In the genomic region with DNA sequence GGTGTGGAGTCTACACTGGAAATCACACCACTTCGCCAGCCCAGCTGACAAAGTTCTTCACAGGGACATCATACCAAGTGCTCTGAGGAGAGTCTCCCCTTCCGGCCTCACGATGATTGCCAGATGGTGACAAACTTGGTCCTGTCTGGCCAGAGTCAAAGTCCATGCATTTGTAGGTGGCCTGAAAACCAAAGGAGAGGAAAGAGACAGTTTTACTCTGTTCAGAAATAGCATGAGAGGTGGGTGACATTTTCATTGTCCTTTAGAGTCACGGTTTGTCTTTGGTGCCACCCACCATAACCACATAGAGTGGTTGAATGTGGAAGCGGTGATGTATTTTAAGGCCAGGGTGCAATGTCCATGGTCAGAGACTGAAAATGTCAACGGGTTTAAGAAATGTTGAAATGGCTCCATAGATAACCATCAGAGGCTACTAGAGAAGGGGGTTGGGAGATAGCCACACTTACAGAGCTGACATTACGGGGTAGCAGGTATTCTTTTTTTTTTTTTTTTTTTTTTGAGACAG, we compare ENCODE assay signal across 1 cellular context.
A peak's percentile ranks its signal among the peaks of the same experiment; 100 is the strongest.
TF ChIP-seq lines count a peak whose summit lies in the region.

No MANE protein-coding gene starts in this region.

TF ChIP-seq in HepG2, 621 proteins besides CTCF, POLR2A, EP300 and RAD21 (continued from another document and continues in another):
- TF ChIP-seq, protein P1, sequence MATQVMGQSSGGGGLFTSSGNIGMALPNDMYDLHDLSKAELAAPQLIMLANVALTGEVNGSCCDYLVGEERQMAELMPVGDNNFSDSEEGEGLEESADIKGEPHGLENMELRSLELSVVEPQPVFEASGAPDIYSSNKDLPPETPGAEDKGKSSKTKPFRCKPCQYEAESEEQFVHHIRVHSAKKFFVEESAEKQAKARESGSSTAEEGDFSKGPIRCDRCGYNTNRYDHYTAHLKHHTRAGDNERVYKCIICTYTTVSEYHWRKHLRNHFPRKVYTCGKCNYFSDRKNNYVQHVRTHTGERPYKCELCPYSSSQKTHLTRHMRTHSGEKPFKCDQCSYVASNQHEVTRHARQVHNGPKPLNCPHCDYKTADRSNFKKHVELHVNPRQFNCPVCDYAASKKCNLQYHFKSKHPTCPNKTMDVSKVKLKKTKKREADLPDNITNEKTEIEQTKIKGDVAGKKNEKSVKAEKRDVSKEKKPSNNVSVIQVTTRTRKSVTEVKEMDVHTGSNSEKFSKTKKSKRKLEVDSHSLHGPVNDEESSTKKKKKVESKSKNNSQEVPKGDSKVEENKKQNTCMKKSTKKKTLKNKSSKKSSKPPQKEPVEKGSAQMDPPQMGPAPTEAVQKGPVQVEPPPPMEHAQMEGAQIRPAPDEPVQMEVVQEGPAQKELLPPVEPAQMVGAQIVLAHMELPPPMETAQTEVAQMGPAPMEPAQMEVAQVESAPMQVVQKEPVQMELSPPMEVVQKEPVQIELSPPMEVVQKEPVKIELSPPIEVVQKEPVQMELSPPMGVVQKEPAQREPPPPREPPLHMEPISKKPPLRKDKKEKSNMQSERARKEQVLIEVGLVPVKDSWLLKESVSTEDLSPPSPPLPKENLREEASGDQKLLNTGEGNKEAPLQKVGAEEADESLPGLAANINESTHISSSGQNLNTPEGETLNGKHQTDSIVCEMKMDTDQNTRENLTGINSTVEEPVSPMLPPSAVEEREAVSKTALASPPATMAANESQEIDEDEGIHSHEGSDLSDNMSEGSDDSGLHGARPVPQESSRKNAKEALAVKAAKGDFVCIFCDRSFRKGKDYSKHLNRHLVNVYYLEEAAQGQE (IDR thresholded peaks at IDR 0.05; ENCODE audit: borderline replicate concordance in 1 of 2, low read depth in 1 of 2, low read length in 2 of 2): no peak
- TF ChIP-seq KAT7 (CRISPR knock-in tag; IDR thresholded peaks at IDR 0.05; ENCODE audit: borderline replicate concordance) (0 out of 2 replicates have a peak, but pooled peaks have one; percentile 57), PHF8 (CRISPR knock-in tag; IDR thresholded peaks at IDR 0.05) (peak; percentile 16; the same call in 1 of the 2 replicates), MIER3 (CRISPR knock-in tag; IDR thresholded peaks at IDR 0.05; ENCODE audit: borderline replicate concordance) (no peak; the same call in 1 of the 2 replicates), ZSCAN21 (CRISPR knock-in tag; IDR thresholded peaks at IDR 0.05; ENCODE audit: borderline replicate concordance) (no peak), SOX5 (CRISPR knock-in tag; IDR thresholded peaks at IDR 0.05; ENCODE audit: borderline replicate concordance) (peak; percentile 66; the same call in 1 of the 2 replicates), ZEB1 (IDR thresholded peaks at IDR 0.05; ENCODE audit: insufficient replicate concordance, low read depth) (peak; percentile 49), ZNF792 (CRISPR knock-in tag; IDR thresholded peaks at IDR 0.05) (peak; percentile 40; the same call in 1 of the 2 replicates), CREB1 (IDR thresholded peaks at IDR 0.05) (no peak), CREB1 (CRISPR knock-in tag; IDR thresholded peaks at IDR 0.05) (peak; percentile 27; the same call in 1 of the 2 replicates), PCBP1 (IDR thresholded peaks at IDR 0.05; ENCODE audit: borderline replicate concordance, low read depth, low read length) (no peak), SNAI1 (CRISPR knock-in tag; IDR thresholded peaks at IDR 0.05; ENCODE audit: borderline replicate concordance) (0 out of 2 replicates have a peak, but pooled peaks have one; percentile 22), ZNF891 (CRISPR knock-in tag; IDR thresholded peaks at IDR 0.05) (no peak), FOXA1 (IDR thresholded peaks at IDR 0.05) (no peak), FOXA1 (CRISPR knock-in tag; IDR thresholded peaks at IDR 0.05) (peak; percentile 26; the same call in 1 of the 2 replicates), HNF4A (CRISPR knock-in tag; IDR thresholded peaks at IDR 0.05) (peak; percentile 93), RFX3 (CRISPR knock-in tag; IDR thresholded peaks at IDR 0.05) (0 out of 2 replicates have a peak, but pooled peaks have one; percentile 7), ZNF768 (CRISPR knock-in tag; IDR thresholded peaks at IDR 0.05) (no peak), TSC22D2 (CRISPR knock-in tag; IDR thresholded peaks at IDR 0.05; ENCODE audit: borderline replicate concordance) (no peak), ZNF589 (CRISPR knock-in tag; conservative IDR thresholded peaks at IDR 0.05) (no peak; the same call in 1 of the 2 replicates), RXRB (CRISPR knock-in tag; IDR thresholded peaks at IDR 0.05; ENCODE audit: borderline replicate concordance) (peak; percentile 83), HNRNPK (IDR thresholded peaks at IDR 0.05; ENCODE audit: low read depth, low read length, poor library complexity, severe bottlenecking) (no peak), HNF4G (IDR thresholded peaks at IDR 0.05; ENCODE audit: borderline replicate concordance, low read depth, low read length) (peak; percentile 71), HNF4G (CRISPR knock-in tag; IDR thresholded peaks at IDR 0.05; ENCODE audit: borderline replicate concordance, low read depth) (no peak), TAF1 (CRISPR knock-in tag; IDR thresholded peaks at IDR 0.05) (no peak), MED1 (CRISPR knock-in tag; IDR thresholded peaks at IDR 0.05) (peak; percentile 88)
- TF ChIP-seq, protein P2, sequence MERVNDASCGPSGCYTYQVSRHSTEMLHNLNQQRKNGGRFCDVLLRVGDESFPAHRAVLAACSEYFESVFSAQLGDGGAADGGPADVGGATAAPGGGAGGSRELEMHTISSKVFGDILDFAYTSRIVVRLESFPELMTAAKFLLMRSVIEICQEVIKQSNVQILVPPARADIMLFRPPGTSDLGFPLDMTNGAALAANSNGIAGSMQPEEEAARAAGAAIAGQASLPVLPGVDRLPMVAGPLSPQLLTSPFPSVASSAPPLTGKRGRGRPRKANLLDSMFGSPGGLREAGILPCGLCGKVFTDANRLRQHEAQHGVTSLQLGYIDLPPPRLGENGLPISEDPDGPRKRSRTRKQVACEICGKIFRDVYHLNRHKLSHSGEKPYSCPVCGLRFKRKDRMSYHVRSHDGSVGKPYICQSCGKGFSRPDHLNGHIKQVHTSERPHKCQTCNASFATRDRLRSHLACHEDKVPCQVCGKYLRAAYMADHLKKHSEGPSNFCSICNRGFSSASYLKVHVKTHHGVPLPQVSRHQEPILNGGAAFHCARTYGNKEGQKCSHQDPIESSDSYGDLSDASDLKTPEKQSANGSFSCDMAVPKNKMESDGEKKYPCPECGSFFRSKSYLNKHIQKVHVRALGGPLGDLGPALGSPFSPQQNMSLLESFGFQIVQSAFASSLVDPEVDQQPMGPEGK (CRISPR knock-in tag; IDR thresholded peaks at IDR 0.05): peak; percentile 38; the same call in 1 of the 2 replicates
- TF ChIP-seq, protein P3, sequence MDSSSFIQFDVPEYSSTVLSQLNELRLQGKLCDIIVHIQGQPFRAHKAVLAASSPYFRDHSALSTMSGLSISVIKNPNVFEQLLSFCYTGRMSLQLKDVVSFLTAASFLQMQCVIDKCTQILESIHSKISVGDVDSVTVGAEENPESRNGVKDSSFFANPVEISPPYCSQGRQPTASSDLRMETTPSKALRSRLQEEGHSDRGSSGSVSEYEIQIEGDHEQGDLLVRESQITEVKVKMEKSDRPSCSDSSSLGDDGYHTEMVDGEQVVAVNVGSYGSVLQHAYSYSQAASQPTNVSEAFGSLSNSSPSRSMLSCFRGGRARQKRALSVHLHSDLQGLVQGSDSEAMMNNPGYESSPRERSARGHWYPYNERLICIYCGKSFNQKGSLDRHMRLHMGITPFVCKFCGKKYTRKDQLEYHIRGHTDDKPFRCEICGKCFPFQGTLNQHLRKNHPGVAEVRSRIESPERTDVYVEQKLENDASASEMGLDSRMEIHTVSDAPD (CRISPR knock-in tag; IDR thresholded peaks at IDR 0.05): peak; percentile 91
- TF ChIP-seq, protein P4, sequence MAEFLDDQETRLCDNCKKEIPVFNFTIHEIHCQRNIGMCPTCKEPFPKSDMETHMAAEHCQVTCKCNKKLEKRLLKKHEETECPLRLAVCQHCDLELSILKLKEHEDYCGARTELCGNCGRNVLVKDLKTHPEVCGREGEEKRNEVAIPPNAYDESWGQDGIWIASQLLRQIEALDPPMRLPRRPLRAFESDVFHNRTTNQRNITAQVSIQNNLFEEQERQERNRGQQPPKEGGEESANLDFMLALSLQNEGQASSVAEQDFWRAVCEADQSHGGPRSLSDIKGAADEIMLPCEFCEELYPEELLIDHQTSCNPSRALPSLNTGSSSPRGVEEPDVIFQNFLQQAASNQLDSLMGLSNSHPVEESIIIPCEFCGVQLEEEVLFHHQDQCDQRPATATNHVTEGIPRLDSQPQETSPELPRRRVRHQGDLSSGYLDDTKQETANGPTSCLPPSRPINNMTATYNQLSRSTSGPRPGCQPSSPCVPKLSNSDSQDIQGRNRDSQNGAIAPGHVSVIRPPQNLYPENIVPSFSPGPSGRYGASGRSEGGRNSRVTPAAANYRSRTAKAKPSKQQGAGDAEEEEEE (CRISPR knock-in tag; IDR thresholded peaks at IDR 0.05; ENCODE audit: borderline replicate concordance): no peak
- TF ChIP-seq, protein P5, sequence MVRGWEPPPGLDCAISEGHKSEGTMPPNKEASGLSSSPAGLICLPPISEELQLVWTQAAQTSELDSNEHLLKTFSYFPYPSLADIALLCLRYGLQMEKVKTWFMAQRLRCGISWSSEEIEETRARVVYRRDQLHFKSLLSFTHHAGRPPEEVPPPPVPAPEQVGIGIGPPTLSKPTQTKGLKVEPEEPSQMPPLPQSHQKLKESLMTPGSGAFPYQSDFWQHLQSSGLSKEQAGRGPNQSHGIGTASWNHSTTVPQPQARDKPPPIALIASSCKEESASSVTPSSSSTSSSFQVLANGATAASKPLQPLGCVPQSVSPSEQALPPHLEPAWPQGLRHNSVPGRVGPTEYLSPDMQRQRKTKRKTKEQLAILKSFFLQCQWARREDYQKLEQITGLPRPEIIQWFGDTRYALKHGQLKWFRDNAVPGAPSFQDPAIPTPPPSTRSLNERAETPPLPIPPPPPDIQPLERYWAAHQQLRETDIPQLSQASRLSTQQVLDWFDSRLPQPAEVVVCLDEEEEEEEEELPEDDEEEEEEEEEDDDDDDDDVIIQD (CRISPR knock-in tag; IDR thresholded peaks at IDR 0.05; ENCODE audit: low read depth): peak; percentile 40
- TF ChIP-seq, protein P6, sequence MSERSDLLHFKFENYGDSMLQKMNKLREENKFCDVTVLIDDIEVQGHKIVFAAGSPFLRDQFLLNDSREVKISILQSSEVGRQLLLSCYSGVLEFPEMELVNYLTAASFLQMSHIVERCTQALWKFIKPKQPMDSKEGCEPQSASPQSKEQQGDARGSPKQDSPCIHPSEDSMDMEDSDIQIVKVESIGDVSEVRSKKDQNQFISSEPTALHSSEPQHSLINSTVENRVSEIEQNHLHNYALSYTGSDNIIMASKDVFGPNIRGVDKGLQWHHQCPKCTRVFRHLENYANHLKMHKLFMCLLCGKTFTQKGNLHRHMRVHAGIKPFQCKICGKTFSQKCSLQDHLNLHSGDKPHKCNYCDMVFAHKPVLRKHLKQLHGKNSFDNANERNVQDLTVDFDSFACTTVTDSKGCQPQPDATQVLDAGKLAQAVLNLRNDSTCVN (CRISPR knock-in tag; IDR thresholded peaks at IDR 0.05; ENCODE audit: borderline replicate concordance): no peak
- TF ChIP-seq, protein P7, sequence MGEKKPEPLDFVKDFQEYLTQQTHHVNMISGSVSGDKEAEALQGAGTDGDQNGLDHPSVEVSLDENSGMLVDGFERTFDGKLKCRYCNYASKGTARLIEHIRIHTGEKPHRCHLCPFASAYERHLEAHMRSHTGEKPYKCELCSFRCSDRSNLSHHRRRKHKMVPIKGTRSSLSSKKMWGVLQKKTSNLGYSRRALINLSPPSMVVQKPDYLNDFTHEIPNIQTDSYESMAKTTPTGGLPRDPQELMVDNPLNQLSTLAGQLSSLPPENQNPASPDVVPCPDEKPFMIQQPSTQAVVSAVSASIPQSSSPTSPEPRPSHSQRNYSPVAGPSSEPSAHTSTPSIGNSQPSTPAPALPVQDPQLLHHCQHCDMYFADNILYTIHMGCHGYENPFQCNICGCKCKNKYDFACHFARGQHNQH (CRISPR knock-in tag; IDR thresholded peaks at IDR 0.05): no peak
- TF ChIP-seq, protein P8, sequence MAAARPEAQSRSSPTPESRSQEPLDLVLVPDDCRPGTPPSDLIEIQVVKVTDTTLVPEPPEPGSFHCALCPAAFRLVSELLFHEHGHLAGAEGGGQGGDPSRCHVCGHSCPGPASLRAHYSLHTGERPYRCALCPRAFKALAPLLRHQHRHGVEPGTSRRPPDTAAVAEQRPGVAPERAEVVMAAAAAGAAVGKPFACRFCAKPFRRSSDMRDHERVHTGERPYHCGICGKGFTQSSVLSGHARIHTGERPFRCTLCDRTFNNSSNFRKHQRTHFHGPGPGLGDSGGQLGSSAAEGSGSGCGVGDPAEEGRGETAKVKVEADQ (CRISPR knock-in tag; IDR thresholded peaks at IDR 0.05; ENCODE audit: borderline replicate concordance): no peak
- TF ChIP-seq, protein P9, sequence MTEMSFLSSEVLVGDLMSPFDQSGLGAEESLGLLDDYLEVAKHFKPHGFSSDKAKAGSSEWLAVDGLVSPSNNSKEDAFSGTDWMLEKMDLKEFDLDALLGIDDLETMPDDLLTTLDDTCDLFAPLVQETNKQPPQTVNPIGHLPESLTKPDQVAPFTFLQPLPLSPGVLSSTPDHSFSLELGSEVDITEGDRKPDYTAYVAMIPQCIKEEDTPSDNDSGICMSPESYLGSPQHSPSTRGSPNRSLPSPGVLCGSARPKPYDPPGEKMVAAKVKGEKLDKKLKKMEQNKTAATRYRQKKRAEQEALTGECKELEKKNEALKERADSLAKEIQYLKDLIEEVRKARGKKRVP (CRISPR knock-in tag; IDR thresholded peaks at IDR 0.05): 0 out of 4 replicates have a peak, but pooled peaks of 1 of the 2 experiments have one; percentile 46
- TF ChIP-seq, protein P10, sequence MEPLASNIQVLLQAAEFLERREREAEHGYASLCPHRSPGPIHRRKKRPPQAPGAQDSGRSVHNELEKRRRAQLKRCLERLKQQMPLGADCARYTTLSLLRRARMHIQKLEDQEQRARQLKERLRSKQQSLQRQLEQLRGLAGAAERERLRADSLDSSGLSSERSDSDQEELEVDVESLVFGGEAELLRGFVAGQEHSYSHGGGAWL (CRISPR knock-in tag; IDR thresholded peaks at IDR 0.05): no peak
- TF ChIP-seq, protein P11, sequence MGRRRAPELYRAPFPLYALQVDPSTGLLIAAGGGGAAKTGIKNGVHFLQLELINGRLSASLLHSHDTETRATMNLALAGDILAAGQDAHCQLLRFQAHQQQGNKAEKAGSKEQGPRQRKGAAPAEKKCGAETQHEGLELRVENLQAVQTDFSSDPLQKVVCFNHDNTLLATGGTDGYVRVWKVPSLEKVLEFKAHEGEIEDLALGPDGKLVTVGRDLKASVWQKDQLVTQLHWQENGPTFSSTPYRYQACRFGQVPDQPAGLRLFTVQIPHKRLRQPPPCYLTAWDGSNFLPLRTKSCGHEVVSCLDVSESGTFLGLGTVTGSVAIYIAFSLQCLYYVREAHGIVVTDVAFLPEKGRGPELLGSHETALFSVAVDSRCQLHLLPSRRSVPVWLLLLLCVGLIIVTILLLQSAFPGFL (CRISPR knock-in tag; IDR thresholded peaks at IDR 0.05): no peak
